ENCODE assay signal across 19 cellular contexts in the genomic region with DNA sequence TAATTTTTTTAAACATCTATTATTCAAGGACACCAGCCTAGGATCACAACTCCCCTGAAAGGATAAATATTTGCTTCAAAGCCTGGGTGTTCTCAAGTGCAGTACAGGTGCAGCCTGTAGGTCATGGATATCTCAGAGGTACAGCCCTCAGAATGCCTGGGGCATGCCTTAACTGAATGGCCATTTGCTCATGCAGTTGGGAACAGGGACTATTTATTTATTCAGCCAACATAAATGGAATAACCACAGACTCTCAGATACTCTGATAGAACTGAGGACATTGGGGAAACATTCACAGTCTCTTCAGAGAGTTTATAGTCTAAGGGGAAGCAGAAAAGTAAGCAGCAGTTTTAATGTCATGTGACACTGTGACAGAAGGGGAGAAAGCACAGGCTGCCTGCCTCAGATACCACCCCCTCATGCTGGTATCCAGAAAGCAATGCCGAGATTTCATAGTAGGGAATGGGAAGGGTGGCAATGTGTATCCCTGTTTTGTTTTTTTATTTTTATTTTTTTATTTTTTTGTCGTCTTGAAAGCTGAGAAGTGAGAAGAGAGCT.
DNase-seq lines count a peak whose midpoint lies in the region; ATAC-seq and TF ChIP-seq lines count a peak whose summit lies in the region.
"Had no signal": no experiment of that assay in that cellular context is flagged by ENCODE, and none has a peak within 500 bp of the region (broad histone marks: within the 10 kb centered on the region; RNA-seq: fewer than 3 reads in every experiment).

No MANE protein-coding gene starts in this region.

- H3K9me3 ChIP-seq in SJCRH30 (replicated peaks) (no peaks in the 10 kb centered on the region), stomach (no peaks in the 10 kb centered on the region)
- H3K9me3 ChIP-seq: HAP-1, Peyer's patch had no signal

- no peaks in the 10 kb centered on the region for H3K36me3 Mint-ChIP-seq in nephron progenitor cell (ENCODE audit: low read depth)

- H3K4me3 ChIP-seq in SJCRH30 (no peak overlapping the region), stomach (no peak overlapping the region)
- H3K4me3 ChIP-seq: HAP-1, Peyer's patch had no signal

- peaks cover 16% of the 10 kb centered on the region for H3K4me1 ChIP-seq in SJCRH30
- H3K4me1 ChIP-seq in stomach = peaks cover 4 to 37% (median 16%) of the 10 kb centered on the region in 4 donors

- peaks cover 43% of the 10 kb centered on the region for H3K4me1 Mint-ChIP-seq in nephron progenitor cell
- H3K4me1 Mint-ChIP-seq: B cell had no signal

- H3K27me3 ChIP-seq in SJCRH30 = no peaks in the 10 kb centered on the region
- no peaks in the 10 kb centered on the region for H3K27me3 ChIP-seq in stomach
- H3K27me3 ChIP-seq: Peyer's patch had no signal

- no peak for TF ChIP-seq POLR2A in stomach (IDR thresholded peaks at IDR 0.05)

- 36 to 52% (median 43%) methylated on average over 2 of the region's 2 CpGs for WGBS in stomach, 5 donors

- H3K36me3 ChIP-seq in SJCRH30 (no peaks in the 10 kb centered on the region), stomach (no peaks in the 10 kb centered on the region)
- H3K36me3 ChIP-seq: HAP-1, Peyer's patch had no signal

- peaks cover 4% of the 10 kb centered on the region for H3K9me3 Mint-ChIP-seq in nephron progenitor cell

- intact Hi-C loops in stomach (cut with DNase I; ENCODE audit: low total_unique reads) = no loop called here

- peak; percentile 37 for DNase-seq in DMS53 (lab: John Stamatoyannopoulos, UW)
- DNase-seq in DMS53 treated with DMSO at 0.1 percent for 48 hours (lab: John Stamatoyannopoulos, UW; ENCODE audit: unreplicated experiment) = no peak
- peak; percentile 18 to 51 for DNase-seq in SJCRH30
- DNase-seq in nephron progenitor cell = no peak
- DNase-seq in stomach = peak; percentile 43
- no peak for DNase-seq in KG1 (lab: John Stamatoyannopoulos, UW)
- DNase-seq in COR-L47 (lab: John Stamatoyannopoulos, UW) = no peak
- DNase-seq: 8988T; DMS79; MV-4-11; NCI-H1417 treated with DMSO at 0.1 percent for 48 hours; NCI-H187 treated with DMSO at 0.1 percent for 48 hours; NCI-H748 treated with DMSO at 0.1 percent for 48 hours; NK-92 treated with Interleukin-12 subunit alpha and Interleukin-12 subunit beta, amount 100 ng/mL, for 24 hours; Peyer's patch; SW 1271 had no signal

- H3K27ac ChIP-seq in SJCRH30 (no peak overlapping the region), stomach (peak overlapping the region in 2 of 5 donors; percentile 35 to 43)
- H3K27ac ChIP-seq: Peyer's patch had no signal

- H3K27me3 Mint-ChIP-seq in nephron progenitor cell (ENCODE audit: low read depth, poor library complexity) = peaks cover 5% of the 10 kb centered on the region
- H3K27me3 Mint-ChIP-seq: B cell had no signal

- peak overlapping the region; percentile 14 for H3K27ac Mint-ChIP-seq in nephron progenitor cell
- H3K27ac Mint-ChIP-seq: B cell had no signal

- no peak for TF ChIP-seq EP300 in stomach (IDR thresholded peaks at IDR 0.05)

- TF ChIP-seq CTCF in nephron progenitor cell (IDR thresholded peaks at IDR 0.05) (no peak), stomach (IDR thresholded peaks at IDR 0.05) (no peak)

- H3K4me3 Mint-ChIP-seq in nephron progenitor cell = no peak overlapping the region
- H3K4me3 Mint-ChIP-seq: B cell had no signal

- no peak for ATAC-seq in HG02571 (IDR thresholded peaks at IDR 0.05; ENCODE audit: unreplicated experiment)

Comparison
In these comparisons a context has a peak if more than half of its experiments do, and no peak if none do; other contexts are left out.
1. DNase-seq: peak in DMS53 (single experiment), SJCRH30 (2 of 2) and stomach (single experiment); none in DMS53 treated with DMSO at 0.1 percent for 48 hours (single experiment), nephron progenitor cell (single experiment), KG1 (single experiment) and COR-L47 (single experiment).